8 cellular contexts compared by ENCODE assay signal in the genomic region with DNA sequence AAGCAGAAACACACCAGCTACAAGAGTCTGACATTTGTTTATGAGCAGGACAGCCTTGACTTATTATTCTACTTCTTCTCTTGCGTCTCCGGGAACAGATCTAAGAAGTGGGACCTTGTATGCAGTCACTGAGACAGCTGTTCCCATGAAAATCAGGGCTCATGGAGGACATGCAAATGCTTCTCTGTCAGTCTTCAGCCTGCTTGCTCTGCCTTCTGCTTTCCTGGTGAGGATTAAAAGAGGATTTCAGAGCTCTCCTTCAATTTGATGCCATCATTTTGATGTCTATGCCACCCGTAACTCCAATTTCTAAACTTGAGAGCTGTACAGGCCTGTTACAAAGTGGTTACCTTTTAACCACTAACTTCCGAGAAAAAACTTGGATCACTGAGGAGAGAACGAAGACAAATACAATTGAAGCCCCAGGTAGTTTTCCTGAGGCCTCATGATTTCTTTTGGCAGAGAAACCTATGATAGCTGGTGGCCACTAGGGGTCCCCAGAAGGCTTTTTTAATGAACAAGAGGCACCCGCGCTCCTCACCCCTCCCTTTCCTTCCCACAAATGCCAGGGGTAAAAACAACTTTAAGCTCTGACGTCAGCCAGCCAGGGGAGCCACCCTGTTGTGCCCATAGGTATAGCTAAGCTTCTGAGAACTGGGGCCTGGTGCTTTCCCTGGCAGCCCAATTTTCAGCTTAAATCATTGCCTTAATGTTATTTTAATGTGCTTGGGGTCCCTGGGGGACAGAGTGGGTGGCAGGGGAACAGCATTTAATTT.
DNase-seq lines count a peak whose midpoint lies in the region; ATAC-seq and TF ChIP-seq lines count a peak whose summit lies in the region.

No MANE protein-coding gene starts in this region.

- H3K27me3 ChIP-seq in BLaER1 (no peaks in the 10 kb centered on the region), left lung (no peaks in the 10 kb centered on the region)

- H3K4me1 ChIP-seq in BLaER1: peaks cover 24% of the 10 kb centered on the region
- H3K4me1 ChIP-seq in left lung: peaks cover 0 to 14% of the 10 kb centered on the region in 2 donors

- H3K9ac ChIP-seq in BLaER1: no peak overlapping the region

- H3K27ac ChIP-seq in BLaER1: no peak overlapping the region
- peak overlapping the region in 1 of 2 donors; percentile 20 for H3K27ac ChIP-seq in left lung

- DNase-seq in NCI-H510A (lab: John Stamatoyannopoulos, UW): peak; percentile 64
- peak; percentile 83 to 86 for DNase-seq in activated CD4-positive, alpha-beta T cell treated with anti-CD3 and anti-CD28 coated beads for 4 hours
- peak; percentile 91 for DNase-seq in choroid plexus epithelial cell (ENCODE audit: low read depth)
- DNase-seq in left lung: peak; percentile 70 to 78
- DNase-seq in stimulated activated CD4-positive, alpha-beta T cell treated with anti-CD3 and anti-CD28 coated beads, Interleukin-4, amount 100 ng/mL, for 4 hours: peak; percentile 62 to 86

- H3K4me2 ChIP-seq in BLaER1: peak overlapping the region; percentile 52

- no peaks in the 10 kb centered on the region for H3K36me3 ChIP-seq in BLaER1
- no peaks in the 10 kb centered on the region for H3K36me3 ChIP-seq in left lung

- no peaks in the 10 kb centered on the region for H3K9me3 ChIP-seq in BLaER1
- H3K9me3 ChIP-seq in left lung: no peaks in the 10 kb centered on the region

- intact Hi-C loops in left lung (cut with DNase I): no loop called here

- ATAC-seq in GM19328 (IDR thresholded peaks at IDR 0.05; ENCODE audit: unreplicated experiment) (peak; percentile 73), HG03442 (IDR thresholded peaks at IDR 0.05; ENCODE audit: unreplicated experiment) (peak; percentile 75), left lung (peak; percentile 98)

- no peaks in the 10 kb centered on the region for H4K20me1 ChIP-seq in BLaER1

- TF ChIP-seq CTCF in choroid plexus epithelial cell (conservative IDR thresholded peaks at IDR 0.05; ENCODE audit: low read depth, low read length) (peak; percentile 78), left lung (IDR thresholded peaks at IDR 0.05) (peak; percentile 75 to 76)

- H3K4me3 ChIP-seq in BLaER1: no peak overlapping the region
- no peak overlapping the region for H3K4me3 ChIP-seq in choroid plexus epithelial cell (ENCODE audit: low read depth, low read length)
- H3K4me3 ChIP-seq in left lung: no peak overlapping the region
